Comparison of ENCODE assay signal across 22 cellular contexts in the genomic region with DNA sequence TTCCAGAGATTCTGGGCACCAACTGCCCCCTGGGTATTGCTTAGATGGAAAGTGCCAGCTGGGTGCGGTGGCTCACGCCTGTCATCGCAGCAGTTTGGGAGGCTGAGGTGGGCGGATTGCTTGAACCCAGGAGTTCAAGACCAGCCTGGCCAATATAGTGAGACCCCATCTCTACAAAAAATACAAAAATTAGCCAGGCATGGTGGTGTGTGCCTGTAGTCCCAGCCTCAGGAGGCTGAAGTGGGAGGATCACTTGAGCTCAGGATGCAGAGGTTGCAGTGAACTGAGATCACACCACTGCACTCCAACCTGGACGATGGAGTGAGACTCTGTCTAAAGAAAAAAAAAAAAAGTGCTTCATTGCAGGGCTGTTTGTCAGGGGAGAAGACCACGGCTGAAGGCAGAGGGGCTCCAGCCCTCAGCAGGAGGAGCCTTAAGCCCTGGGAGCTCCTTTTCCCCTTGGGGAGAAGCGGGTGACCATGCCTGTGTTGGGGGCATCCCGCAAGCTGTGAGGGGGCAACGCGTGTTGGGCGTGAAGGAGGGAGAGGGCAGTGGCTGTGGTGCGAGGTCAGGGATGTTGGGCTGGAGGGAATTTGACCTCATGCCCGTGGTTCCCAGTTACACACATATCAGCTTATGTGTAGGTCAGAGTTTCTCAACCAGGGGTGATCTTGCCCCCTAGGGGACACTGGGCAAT.
A peak's percentile ranks its signal among the peaks of the same experiment; 100 is the strongest.
DNase-seq lines count a peak whose midpoint lies in the region; ATAC-seq, FAIRE-seq and TF ChIP-seq lines count a peak whose summit lies in the region.
"Had no signal": no experiment of that assay in that cellular context is flagged by ENCODE, and none has a peak within 500 bp of the region (broad histone marks: within the 10 kb centered on the region; RNA-seq: fewer than 3 reads in every experiment).

No MANE protein-coding gene starts in this region.

- DNase-seq in activated CD4-positive, alpha-beta T cell treated with anti-CD3 and anti-CD28 coated beads, Interleukin-2, amount 10 ng/mL, durations not matched to agents 7 days and 5 days, result no peak
- no peak for DNase-seq in activated CD4-positive, alpha-beta T cell treated with anti-CD3 and anti-CD28 coated beads for 36 hours
- no peak for DNase-seq in astrocyte (ENCODE audit: low read depth)
- peak; percentile 51 for DNase-seq in osteoblast (ENCODE audit: insufficient read length, low spot score, missing footprints)
- DNase-seq in CD8-positive, alpha-beta T cell, result no peak
- DNase-seq in SW 1271 (lab: John Stamatoyannopoulos, UW), result no peak
- DNase-seq: AML-193; CD4-positive, alpha-beta T cell; DMS153; DMS79; GDM1; GM23248; HCEC 1CT; HFFc6; IMR-90 had no signal

- H3K27ac ChIP-seq in astrocyte (ENCODE audit: low read depth, low read length) (no peak overlapping the region), neural cell (ENCODE audit: low read length) (peak overlapping the region; percentile 93), osteoblast (ENCODE audit: low read depth, low read length) (no peak overlapping the region)
- H3K27ac ChIP-seq in CD8-positive, alpha-beta T cell (ENCODE audit: low read depth, low read length), result no peak overlapping the region
- H3K27ac ChIP-seq: 22Rv1, C4-2B, GM23248 had no signal

- FAIRE-seq in astrocyte (lab: Jason Lieb, UNC), result no peak
- FAIRE-seq: A549, GM12892, GM18507 had no signal

- CTCF ChIA-PET in activated CD4-positive, alpha-beta T cell treated with anti-CD3 and anti-CD28 coated beads, Interleukin-2, amount 10 ng/mL, durations not matched to agents 7 days and 5 days (lab: Charles Lee), result interaction anchor here (1.5 kb wide), 1 partner anchor 29 kb away, joined by 5 read pairs; no protein-coding TSS in a partner anchor
- CTCF ChIA-PET in activated CD4-positive, alpha-beta T cell treated with anti-CD3 and anti-CD28 coated beads for 36 hours (lab: Charles Lee), result no interaction called here
- CTCF ChIA-PET in CD8-positive, alpha-beta T cell (lab: Charles Lee), result interaction anchor here (0.7 to 1.4 kb wide), 4 partner anchors 9 to 29 kb away, joined by 3 to 4 read pairs (median 4); no protein-coding TSS in a partner anchor

- no peaks in the 10 kb centered on the region for H3K4me1 Mint-ChIP-seq in activated CD4-positive, alpha-beta T cell treated with anti-CD3 and anti-CD28 coated beads, Interleukin-2, amount 10 ng/mL, durations not matched to agents 7 days and 5 days
- H3K4me1 Mint-ChIP-seq in activated CD4-positive, alpha-beta T cell treated with anti-CD3 and anti-CD28 coated beads for 36 hours, result no peaks in the 10 kb centered on the region
- H3K4me1 Mint-ChIP-seq in astrocyte (ENCODE audit: low read depth, unreplicated experiment), result no peaks in the 10 kb centered on the region
- H3K4me1 Mint-ChIP-seq in CD8-positive, alpha-beta T cell (ENCODE audit: low read depth), result no peaks in the 10 kb centered on the region

- H3K4me1 ChIP-seq in astrocyte (ENCODE audit: insufficient read depth, low read length) (peaks cover 2% of the 10 kb centered on the region), osteoblast (ENCODE audit: insufficient read depth, low read length) (no peaks in the 10 kb centered on the region)
- H3K4me1 ChIP-seq in CD8-positive, alpha-beta T cell (ENCODE audit: insufficient read depth, low read length), result no peaks in the 10 kb centered on the region

- no peaks in the 10 kb centered on the region for H3K9me3 Mint-ChIP-seq in activated CD4-positive, alpha-beta T cell treated with anti-CD3 and anti-CD28 coated beads, Interleukin-2, amount 10 ng/mL, durations not matched to agents 7 days and 5 days
- H3K9me3 Mint-ChIP-seq in activated CD4-positive, alpha-beta T cell treated with anti-CD3 and anti-CD28 coated beads for 36 hours (ENCODE audit: low read depth), result no peaks in the 10 kb centered on the region
- H3K9me3 Mint-ChIP-seq in astrocyte (ENCODE audit: unreplicated experiment), result peaks cover 2% of the 10 kb centered on the region
- H3K9me3 Mint-ChIP-seq in CD8-positive, alpha-beta T cell, result no peaks in the 10 kb centered on the region
- H3K9me3 Mint-ChIP-seq: CD4-positive, alpha-beta T cell; HFFc6 had no signal

- no peak overlapping the region for H3K4me3 ChIP-seq in astrocyte (ENCODE audit: insufficient read depth, low read depth, low read length)
- H3K4me3 ChIP-seq in neural cell (ENCODE audit: low read length), result no peak overlapping the region
- H3K4me3 ChIP-seq in osteoblast (ENCODE audit: insufficient read depth, low read length), result no peak overlapping the region
- H3K4me3 ChIP-seq in CD8-positive, alpha-beta T cell (ENCODE audit: low read depth, low read length), result no peak overlapping the region
- H3K4me3 ChIP-seq: A549, GM23248 had no signal

- intact Hi-C loops in activated CD4-positive, alpha-beta T cell treated with anti-CD3 and anti-CD28 coated beads for 36 hours (cut with DNase I, micrococcal nuclease), result loop anchor here in 1 of 2 experiments (10.0 kb wide), 1 partner anchor 595 kb away; no protein-coding TSS in a partner anchor
- intact Hi-C loops in CD8-positive, alpha-beta T cell (cut with DNase I, micrococcal nuclease), result no loop called here

- no peak overlapping the region for H3K4me3 Mint-ChIP-seq in activated CD4-positive, alpha-beta T cell treated with anti-CD3 and anti-CD28 coated beads, Interleukin-2, amount 10 ng/mL, durations not matched to agents 7 days and 5 days
- H3K4me3 Mint-ChIP-seq in activated CD4-positive, alpha-beta T cell treated with anti-CD3 and anti-CD28 coated beads for 36 hours, result no peak overlapping the region
- no peak overlapping the region for H3K4me3 Mint-ChIP-seq in astrocyte (ENCODE audit: unreplicated experiment)
- no peak overlapping the region for H3K4me3 Mint-ChIP-seq in CD8-positive, alpha-beta T cell
- H3K4me3 Mint-ChIP-seq: CD4-positive, alpha-beta T cell; HFFc6 had no signal

- H3K79me2 ChIP-seq in astrocyte (ENCODE audit: insufficient read depth, low read length) (no peaks in the 10 kb centered on the region), neural cell (replicated peaks; ENCODE audit: insufficient read depth, low read length) (no peaks in the 10 kb centered on the region), osteoblast (ENCODE audit: insufficient read depth, low read length) (no peaks in the 10 kb centered on the region)

- no peaks in the 10 kb centered on the region for H4K20me1 ChIP-seq in astrocyte (ENCODE audit: insufficient read depth, low read length)
- no peaks in the 10 kb centered on the region for H4K20me1 ChIP-seq in neural cell (ENCODE audit: insufficient read depth)
- no peaks in the 10 kb centered on the region for H4K20me1 ChIP-seq in osteoblast (ENCODE audit: insufficient read depth, low read length)

- TF ChIP-seq CTCF in astrocyte (IDR thresholded peaks at IDR 0.05; ENCODE audit: insufficient read depth, low read depth, low read length) (no peak), neural cell (IDR thresholded peaks at IDR 0.05; ENCODE audit: poor library complexity, severe bottlenecking) (no peak), osteoblast (IDR thresholded peaks at IDR 0.05; ENCODE audit: extremely low read depth, low read depth, low read length) (no peak)
- TF ChIP-seq CTCF in CD8-positive, alpha-beta T cell (IDR thresholded peaks at IDR 0.05), result no peak

- POLR2A ChIA-PET in activated CD4-positive, alpha-beta T cell treated with anti-CD3 and anti-CD28 coated beads, Interleukin-2, amount 10 ng/mL, durations not matched to agents 7 days and 5 days (lab: Charles Lee), result no interaction called here
- POLR2A ChIA-PET in activated CD4-positive, alpha-beta T cell treated with anti-CD3 and anti-CD28 coated beads for 36 hours (lab: Charles Lee), result no interaction called here
- POLR2A ChIA-PET in CD8-positive, alpha-beta T cell (lab: Charles Lee), result interaction anchor here (0.7 kb wide), 1 partner anchor 291 kb away, joined by 4 read pairs; no protein-coding TSS in a partner anchor

- H3K9me2 ChIP-seq in neural cell (ENCODE audit: insufficient read depth, low read length), result no peaks in the 10 kb centered on the region

- peak overlapping the region; percentile 54 for H3K27ac Mint-ChIP-seq in activated CD4-positive, alpha-beta T cell treated with anti-CD3 and anti-CD28 coated beads, Interleukin-2, amount 10 ng/mL, durations not matched to agents 7 days and 5 days
- no peak overlapping the region for H3K27ac Mint-ChIP-seq in activated CD4-positive, alpha-beta T cell treated with anti-CD3 and anti-CD28 coated beads for 36 hours
- H3K27ac Mint-ChIP-seq in astrocyte (ENCODE audit: unreplicated experiment), result peak overlapping the region; percentile 53
- H3K27ac Mint-ChIP-seq in CD8-positive, alpha-beta T cell, result no peak overlapping the region
- H3K27ac Mint-ChIP-seq: CD4-positive, alpha-beta T cell; HFFc6 had no signal

- H3K9ac ChIP-seq in astrocyte (ENCODE audit: low read length) (no peak overlapping the region), neural cell (ENCODE audit: low read length) (no peak overlapping the region)
- H3K9ac ChIP-seq: GM23248 had no signal

- no peak for TF ChIP-seq RAD21 in neural cell (conservative IDR thresholded peaks at IDR 0.05)

- H3K36me3 ChIP-seq in astrocyte (ENCODE audit: insufficient read depth, low read length), result no peaks in the 10 kb centered on the region
- H3K36me3 ChIP-seq in neural cell (ENCODE audit: insufficient read depth, low read length), result no peaks in the 10 kb centered on the region
- no peaks in the 10 kb centered on the region for H3K36me3 ChIP-seq in osteoblast (ENCODE audit: insufficient read depth, low read length)
- H3K36me3 ChIP-seq in CD8-positive, alpha-beta T cell (ENCODE audit: insufficient read depth, low read length), result no peaks in the 10 kb centered on the region

- H2AFZ ChIP-seq in astrocyte (ENCODE audit: low read depth, low read length) (no peak overlapping the region), neural cell (ENCODE audit: low read depth, low read length) (no peak overlapping the region), osteoblast (ENCODE audit: low read length) (no peak overlapping the region)
- H2AFZ ChIP-seq: GM23248 had no signal

- no peak for TF ChIP-seq EP300 in neural cell (conservative IDR thresholded peaks at IDR 0.05; ENCODE audit: poor library complexity, severe bottlenecking)

- H3K27me3 Mint-ChIP-seq in activated CD4-positive, alpha-beta T cell treated with anti-CD3 and anti-CD28 coated beads, Interleukin-2, amount 10 ng/mL, durations not matched to agents 7 days and 5 days, result no peaks in the 10 kb centered on the region
- no peaks in the 10 kb centered on the region for H3K27me3 Mint-ChIP-seq in activated CD4-positive, alpha-beta T cell treated with anti-CD3 and anti-CD28 coated beads for 36 hours
- H3K27me3 Mint-ChIP-seq in astrocyte (ENCODE audit: low read depth, unreplicated experiment), result peaks cover 41% of the 10 kb centered on the region
- H3K27me3 Mint-ChIP-seq in CD8-positive, alpha-beta T cell (ENCODE audit: low read depth), result no peaks in the 10 kb centered on the region

- H3K9me3 ChIP-seq in astrocyte (ENCODE audit: insufficient read depth, low read depth, low read length) (no peaks in the 10 kb centered on the region), neural cell (ENCODE audit: low read length) (no peaks in the 10 kb centered on the region), osteoblast (ENCODE audit: low read depth, low read length) (peaks cover 3% of the 10 kb centered on the region)
- H3K9me3 ChIP-seq in CD8-positive, alpha-beta T cell (ENCODE audit: low read length), result no peaks in the 10 kb centered on the region
- H3K9me3 ChIP-seq: A549 had no signal

- no peaks in the 10 kb centered on the region for H3F3A ChIP-seq in neural cell (ENCODE audit: insufficient read depth, low read length, poor library complexity, severe bottlenecking)

- H3K4me2 ChIP-seq in astrocyte (ENCODE audit: low read length), result no peak overlapping the region
- H3K4me2 ChIP-seq in neural cell (ENCODE audit: low read length), result no peak overlapping the region
- H3K4me2 ChIP-seq in osteoblast (ENCODE audit: insufficient read depth, low read length), result no peak overlapping the region
- H3K4me2 ChIP-seq: A549 had no signal

- no peaks in the 10 kb centered on the region for H3K36me3 Mint-ChIP-seq in activated CD4-positive, alpha-beta T cell treated with anti-CD3 and anti-CD28 coated beads, Interleukin-2, amount 10 ng/mL, durations not matched to agents 7 days and 5 days (ENCODE audit: low read depth)
- no peaks in the 10 kb centered on the region for H3K36me3 Mint-ChIP-seq in activated CD4-positive, alpha-beta T cell treated with anti-CD3 and anti-CD28 coated beads for 36 hours (ENCODE audit: low read depth)
- no peaks in the 10 kb centered on the region for H3K36me3 Mint-ChIP-seq in astrocyte (ENCODE audit: low read depth, unreplicated experiment)
- no peaks in the 10 kb centered on the region for H3K36me3 Mint-ChIP-seq in CD8-positive, alpha-beta T cell

- H3K27me3 ChIP-seq in astrocyte (ENCODE audit: insufficient read depth, low read length) (no peaks in the 10 kb centered on the region), neural cell (ENCODE audit: insufficient read depth, low read depth, low read length) (no peaks in the 10 kb centered on the region), osteoblast (ENCODE audit: insufficient read depth, low read length) (no peaks in the 10 kb centered on the region)
- no peaks in the 10 kb centered on the region for H3K27me3 ChIP-seq in CD8-positive, alpha-beta T cell (ENCODE audit: insufficient read depth, low read length)

- ATAC-seq in activated CD4-positive, alpha-beta T cell treated with anti-CD3 and anti-CD28 coated beads for 36 hours, result no peak
- no peak for ATAC-seq in CD8-positive, alpha-beta T cell
- ATAC-seq in HG03159 (IDR thresholded peaks at IDR 0.05; ENCODE audit: unreplicated experiment), result no peak
- ATAC-seq: A549 had no signal

Comparison
In these comparisons a context has a peak if more than half of its experiments do, and no peak if none do; other contexts are left out.
1. H3K27ac Mint-ChIP-seq: peak in activated CD4-positive, alpha-beta T cell treated with anti-CD3 and anti-CD28 coated beads, Interleukin-2, amount 10 ng/mL, durations not matched to agents 7 days and 5 days (single experiment) and astrocyte (single experiment); none in activated CD4-positive, alpha-beta T cell treated with anti-CD3 and anti-CD28 coated beads for 36 hours (single experiment) and CD8-positive, alpha-beta T cell (single experiment).